ENCODE assay signal across 8 cellular contexts in the genomic region with DNA sequence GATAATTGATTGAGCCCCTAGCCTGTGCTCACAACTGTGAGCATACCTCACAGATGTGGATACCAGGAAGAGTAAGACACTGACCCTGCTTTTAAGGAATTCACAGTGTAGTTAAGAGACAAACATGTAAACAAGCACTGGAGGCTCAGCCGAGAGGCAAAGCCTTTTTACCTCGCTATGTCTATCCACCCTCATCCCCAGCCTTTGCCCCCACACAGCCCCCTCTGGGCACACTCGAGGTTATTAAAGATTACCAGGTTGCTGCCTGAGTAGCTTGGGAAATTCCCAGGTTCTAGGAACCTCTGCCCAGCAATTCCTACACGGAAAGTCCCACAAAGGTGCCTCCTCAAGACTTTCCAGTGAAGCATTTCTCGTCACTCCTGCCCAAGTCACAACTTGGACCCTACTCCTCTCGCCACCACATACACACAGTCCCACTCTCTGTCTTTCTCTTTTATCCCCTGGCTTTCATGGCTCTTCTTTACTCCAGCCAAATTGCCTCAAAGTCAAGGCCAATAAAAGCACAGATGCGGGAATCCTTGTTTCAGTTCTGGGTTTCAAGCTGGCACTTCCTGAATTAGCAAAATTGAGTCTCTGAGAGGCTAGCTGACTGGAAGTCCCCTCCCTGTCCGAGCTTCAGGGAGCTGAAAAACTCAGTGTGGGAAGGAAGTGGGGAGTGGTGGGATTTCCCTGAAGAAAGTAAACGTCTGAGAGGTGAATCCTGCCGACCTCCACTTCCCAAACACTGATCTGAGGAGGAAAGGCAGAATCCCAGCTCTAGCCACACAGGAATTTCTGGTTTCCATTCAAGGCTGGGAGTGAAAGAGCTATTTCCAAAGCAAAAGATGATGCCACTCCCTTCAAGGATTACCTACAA. TPM values are rescaled to one million over a fixed set of nuclear protein-coding genes. Genes with fewer than 3 reads are reported as not detected.
DNase-seq lines count a peak whose midpoint lies in the region; ATAC-seq, FAIRE-seq and TF ChIP-seq lines count a peak whose summit lies in the region.

No MANE protein-coding gene starts in this region.

- H3K27ac ChIP-seq in CD8-positive, alpha-beta T cell (ENCODE audit: low read depth, low read length) = peak overlapping the region; percentile 26
- H3K27ac ChIP-seq in K562 (ENCODE audit: extremely low read depth, low read depth, low read length) = no peak overlapping the region

- WGBS in K562 (ENCODE audit: insufficient coverage, low coverage, missing lambda C conversion rate) = 19% methylated on average over 10 of the region's 10 CpGs

- H3K9me3 ChIP-seq in CD8-positive, alpha-beta T cell (ENCODE audit: low read length) = no peaks in the 10 kb centered on the region
- H3K9me3 ChIP-seq in K562 (replicated peaks; ENCODE audit: control insufficient read depth, insufficient read depth, low read depth, low read length) (no peaks in the 10 kb centered on the region), mucosa of descending colon (no peaks in the 10 kb centered on the region)

- TF ChIP-seq CTCF in CD8-positive, alpha-beta T cell (IDR thresholded peaks at IDR 0.05) = no peak
- TF ChIP-seq CTCF in K562 (IDR thresholded peaks at IDR 0.05 in 2 of 3, conservative IDR thresholded peaks at IDR 0.05 in 1 of 3; ENCODE audit: insufficient read depth in 2 of 3, low read depth in 1 of 3, low read length in 3 of 3) (no peak), mucosa of descending colon (IDR thresholded peaks at IDR 0.05) (no peak)

- no peak overlapping the region for H3K4me3 ChIP-seq in CD8-positive, alpha-beta T cell (ENCODE audit: low read depth, low read length)
- H3K4me3 ChIP-seq in K562 = no peak overlapping the region
- H3K4me3 ChIP-seq in mucosa of descending colon = no peak overlapping the region

- intact Hi-C loops in CD8-positive, alpha-beta T cell (cut with DNase I, micrococcal nuclease) = loop anchor here in 1 of 2 experiments (10.0 kb wide), 1 partner anchor 518 kb away; a partner anchor contains a TSS
- intact Hi-C loops in K562 (cut with micrococcal nuclease) (no loop called here), mucosa of descending colon (cut with DNase I, micrococcal nuclease) (no loop called here)

- no peak overlapping the region for H3K4me2 ChIP-seq in K562 (ENCODE audit: insufficient read depth, low read length)

- TF ChIP-seq RAD21 in K562 (CRISPR knock-in tag; conservative IDR thresholded peaks at IDR 0.05 in 1 of 2, IDR thresholded peaks at IDR 0.05 in 1 of 2) = no peak

- ATAC-seq in CD8-positive, alpha-beta T cell = peak; percentile 32
- no peak for ATAC-seq in K562
- ATAC-seq in mucosa of descending colon = peak; percentile 40
- ATAC-seq in HG02588 (IDR thresholded peaks at IDR 0.05; ENCODE audit: unreplicated experiment) = no peak

- H3K27me3 ChIP-seq in CD8-positive, alpha-beta T cell (ENCODE audit: insufficient read depth, low read length) = no peaks in the 10 kb centered on the region
- no peaks in the 10 kb centered on the region for H3K27me3 ChIP-seq in K562 (ENCODE audit: control insufficient read depth in 2 of 2, insufficient read depth in 2 of 2, low read length in 2 of 2)

- no TSS peak for BruUV-seq in K562 (replicated peaks; lab: Mats Ljungman, UMichigan)

- no peak for DNase-seq in CD8-positive, alpha-beta T cell
- DNase-seq in HK-2 (ENCODE audit: unreplicated experiment) (peak; percentile 48), K562 (ENCODE audit: extremely low read depth in 1 of 4, low spot score in 3 of 4) (no peak), mucosa of descending colon (no peak), NCI-H1105 treated with DMSO at 0.1 percent for 48 hours (lab: John Stamatoyannopoulos, UW) (no peak), HCEC 1CT (no peak)
- no peak for DNase-seq in stimulated activated CD4-positive, alpha-beta T cell treated with anti-CD3 and anti-CD28 coated beads, Interleukin-1b, Interleukin-23, amount 100 ng/mL, for 48 hours

- H3K9me1 ChIP-seq in K562 (ENCODE audit: control insufficient read depth, insufficient read depth, low read length) = no peaks in the 10 kb centered on the region

- H4K20me1 ChIP-seq in K562 (replicated peaks; ENCODE audit: control insufficient read depth, insufficient read depth, low read length) = no peaks in the 10 kb centered on the region

- TF ChIP-seq POLR2A in K562 (conservative IDR thresholded peaks at IDR 0.05) = no peak

- H3K36me3 Mint-ChIP-seq in CD8-positive, alpha-beta T cell = peaks cover 100% of the 10 kb centered on the region

- POLR2A ChIA-PET in CD8-positive, alpha-beta T cell (lab: Charles Lee) = interaction anchor here (1.2 to 15.4 kb wide), 7 partner anchors 6 to 54 kb away, joined by 4 to 430 read pairs (median 7); a partner anchor contains a TSS
- POLR2A ChIA-PET in K562 (lab: Yijun Ruan, JAX) = interaction anchor here (0.6 to 2.2 kb wide), 4 partner anchors 9 to 454 kb away, joined by 3 to 9 read pairs (median 3); no protein-coding TSS in a partner anchor

- H3K4me1 Mint-ChIP-seq in CD8-positive, alpha-beta T cell (ENCODE audit: low read depth) = peaks cover 99% of the 10 kb centered on the region

- FAIRE-seq in K562 (lab: Jason Lieb, UNC) = no peak

- H3K9ac ChIP-seq in K562 (ENCODE audit: insufficient read depth in 1 of 2, low read depth in 2 of 2, low read length in 2 of 2) = no peak overlapping the region

- TF ChIP-seq EP300 in K562 (IDR thresholded peaks at IDR 0.05; ENCODE audit: low read length) = no peak

- H3K4me3 Mint-ChIP-seq in CD8-positive, alpha-beta T cell = peak overlapping the region; percentile 94

- in situ Hi-C loops in K562 (cut with MboI) = no loop called here

- no peak overlapping the region for H2AFZ ChIP-seq in K562 (ENCODE audit: low read depth, low read length)

- H3K27ac Mint-ChIP-seq in CD8-positive, alpha-beta T cell = peak overlapping the region; percentile 97

- no peaks in the 10 kb centered on the region for H3K27me3 Mint-ChIP-seq in CD8-positive, alpha-beta T cell (ENCODE audit: low read depth)

- H3K36me3 ChIP-seq in CD8-positive, alpha-beta T cell (ENCODE audit: insufficient read depth, low read length) = peaks cover 96% of the 10 kb centered on the region
- H3K36me3 ChIP-seq in K562 (ENCODE audit: control insufficient read depth, insufficient read depth, low read length) (peaks cover 6% of the 10 kb centered on the region; the same call in 2 of the 3 replicates), mucosa of descending colon (ENCODE audit: low read depth) (peaks cover 4% of the 10 kb centered on the region)

- CTCF ChIA-PET in CD8-positive, alpha-beta T cell (lab: Charles Lee) = interaction anchor here (1.0 to 15.0 kb wide), 6 partner anchors 9 to 206 kb away, joined by 3 to 429 read pairs (median 3); a partner anchor contains a TSS
- CTCF ChIA-PET in K562 (lab: Yijun Ruan, JAX; ENCODE audit: low intra/inter-chr PET ratio) = no interaction called here

- H3K4me1 ChIP-seq in CD8-positive, alpha-beta T cell (ENCODE audit: insufficient read depth, low read length) = peaks cover 92% of the 10 kb centered on the region
- peaks cover 3 to 7% of the 10 kb centered on the region in 2 experiments; a peak in 3 of 5 replicates for H3K4me1 ChIP-seq in K562 (replicated peaks in 1 of 2; ENCODE audit: control insufficient read depth in 2 of 2, insufficient read depth in 2 of 2, low read length in 2 of 2)
- peaks cover 38% of the 10 kb centered on the region for H3K4me1 ChIP-seq in mucosa of descending colon (ENCODE audit: low read depth)

- H3K79me2 ChIP-seq in K562 (ENCODE audit: control insufficient read depth, insufficient read depth, low read length) = no peaks in the 10 kb centered on the region

- no peaks in the 10 kb centered on the region for H3K9me3 Mint-ChIP-seq in CD8-positive, alpha-beta T cell

RNA-seq across cellular contexts. Expression of a gene that starts 7.6 kb away (rescaled TPM):
- total RNA-seq in CD8-positive, alpha-beta T cell = 10 to 100 TPM; 50.5 to 50.8 TPM
- not detected in 2 replicates for total RNA-seq in K562 (2011; cell fraction: chromatin; rRNA removed; ENCODE audit: low replicate concordance)
- not detected in 2 replicates for total RNA-seq in K562 (2011; cell fraction: nucleolus; rRNA removed)
- total RNA-seq in K562 (2011; cell fraction: nucleoplasm; rRNA removed) = not detected in 2 replicates
- not detected in 2 replicates for total RNA-seq in K562 (2014; rRNA removed)
- total RNA-seq in K562 (2014; rRNA removed; fragmentation: Illumina TruSeq; extraction: Trizol) = not detected in 2 replicates
- total RNA-seq in K562 (2015; rRNA removed; fragmentation: Illumina TruSeq; extraction: Trizol) = 0.15 TPM in 1 of 2 replicates, not detected in the other
- total RNA-seq in K562 (2021) = 0.36 and 0.44 TPM in 2 replicates
- not detected in 2 replicates for polyA plus RNA-seq in K562 (2011; rRNA removed)
- 0.10 TPM in 1 of 2 replicates, not detected in the other for polyA plus RNA-seq in K562 (2011; cell fraction: cytosol; rRNA removed)
- polyA plus RNA-seq in K562 (2011; cell fraction: nucleus; rRNA removed) = not detected in 2 replicates
- polyA plus RNA-seq in K562 (2012) = 0.17 and 0.33 TPM in 2 replicates
- 0.13 TPM in 1 of 2 replicates, not detected in the other for polyA plus RNA-seq in K562 (2014; fragmentation: Illumina TruSeq; extraction: Trizol)
- under 1 TPM in 1 of 2 experiments, not detected in 1; 0.08 TPM for polyA plus RNA-seq in K562 (2014; fragmentation: Nextera tagmentation; extraction: Ambion mirVana)
- polyA plus RNA-seq in K562 (2014; rRNA removed) = not detected in 2 replicates
- 0.11 TPM in 1 of 2 replicates, not detected in the other for polyA minus RNA-seq in K562 (2011; rRNA and poly(A)+ RNA removed)
- not detected in 2 replicates for polyA minus RNA-seq in K562 (2011; cell fraction: cytosol; rRNA and poly(A)+ RNA removed)
- polyA minus RNA-seq in K562 (2011; cell fraction: nucleus; rRNA and poly(A)+ RNA removed) = 0.13 TPM in 1 of 2 replicates, not detected in the other
- 10 to 100 TPM; 42.2 to 65.4 (median 63.3) TPM for total RNA-seq in mucosa of descending colon

RNA-seq across cellular contexts. Expression of a gene that starts 34.6 kb away (rescaled TPM):
- total RNA-seq in CD8-positive, alpha-beta T cell = 1 to 10 TPM; 7.1 to 8.7 TPM
- not detected in 2 replicates for total RNA-seq in K562 (2011; cell fraction: chromatin; rRNA removed; ENCODE audit: low replicate concordance)
- total RNA-seq in K562 (2011; cell fraction: nucleolus; rRNA removed) = not detected in 2 replicates
- total RNA-seq in K562 (2011; cell fraction: nucleoplasm; rRNA removed) = not detected in 2 replicates
- total RNA-seq in K562 (2014; rRNA removed) = not detected in 2 replicates
- not detected in 2 replicates for total RNA-seq in K562 (2014; rRNA removed; fragmentation: Illumina TruSeq; extraction: Trizol)
- 0.07 TPM in 1 of 2 replicates, not detected in the other for total RNA-seq in K562 (2015; rRNA removed; fragmentation: Illumina TruSeq; extraction: Trizol)
- 0.27 TPM in 1 of 2 replicates, not detected in the other for total RNA-seq in K562 (2021)
- polyA plus RNA-seq in K562 (2011; rRNA removed) = 0.05 and 0.15 TPM in 2 replicates
- 0.19 TPM in 1 of 2 replicates, not detected in the other for polyA plus RNA-seq in K562 (2011; cell fraction: cytosol; rRNA removed)
- polyA plus RNA-seq in K562 (2011; cell fraction: nucleus; rRNA removed) = not detected in 2 replicates
- 0.12 and 0.15 TPM in 2 replicates for polyA plus RNA-seq in K562 (2012)
- not detected in 2 replicates for polyA plus RNA-seq in K562 (2014; fragmentation: Illumina TruSeq; extraction: Trizol)
- not detected for polyA plus RNA-seq in K562 (2014; fragmentation: Nextera tagmentation; extraction: Ambion mirVana)
- polyA plus RNA-seq in K562 (2014; rRNA removed) = 0.22 TPM in 1 of 2 replicates, not detected in the other
- not detected in 2 replicates for polyA minus RNA-seq in K562 (2011; rRNA and poly(A)+ RNA removed)
- polyA minus RNA-seq in K562 (2011; cell fraction: cytosol; rRNA and poly(A)+ RNA removed) = not detected in 2 replicates
- polyA minus RNA-seq in K562 (2011; cell fraction: nucleus; rRNA and poly(A)+ RNA removed) = not detected in 2 replicates
- total RNA-seq in mucosa of descending colon = 1 to 10 TPM in 2 of 3 donors, under 1 TPM in 1; 0.76 to 3.3 (median 1.1) TPM

RNA-seq across cellular contexts. Expression of a gene that starts 52.9 kb away (rescaled TPM):
- 10 to 100 TPM; 21.5 to 22.9 TPM for total RNA-seq in CD8-positive, alpha-beta T cell
- 77.6 and 152 TPM in 2 replicates for total RNA-seq in K562 (2011; cell fraction: chromatin; rRNA removed; ENCODE audit: low replicate concordance)
- 38.0 and 48.8 TPM in 2 replicates for total RNA-seq in K562 (2011; cell fraction: nucleolus; rRNA removed)
- total RNA-seq in K562 (2011; cell fraction: nucleoplasm; rRNA removed) = 77.7 and 110 TPM in 2 replicates
- total RNA-seq in K562 (2014; rRNA removed) = 24.4 and 25.1 TPM in 2 replicates
- 52.7 and 54.1 TPM in 2 replicates for total RNA-seq in K562 (2014; rRNA removed; fragmentation: Illumina TruSeq; extraction: Trizol)
- 42.3 and 47.6 TPM in 2 replicates for total RNA-seq in K562 (2015; rRNA removed; fragmentation: Illumina TruSeq; extraction: Trizol)
- 35.5 and 45.7 TPM in 2 replicates for total RNA-seq in K562 (2021)
- polyA plus RNA-seq in K562 (2011; rRNA removed) = 72.6 and 73.9 TPM in 2 replicates
- polyA plus RNA-seq in K562 (2011; cell fraction: cytosol; rRNA removed) = 17.1 and 37.5 TPM in 2 replicates
- 34.6 and 56.8 TPM in 2 replicates for polyA plus RNA-seq in K562 (2011; cell fraction: nucleus; rRNA removed)
- polyA plus RNA-seq in K562 (2012) = 24.2 and 25.2 TPM in 2 replicates
- 30.9 and 42.4 TPM in 2 replicates for polyA plus RNA-seq in K562 (2014; fragmentation: Illumina TruSeq; extraction: Trizol)
- polyA plus RNA-seq in K562 (2014; fragmentation: Nextera tagmentation; extraction: Ambion mirVana) = 10 to 100 TPM; 39.1 to 46.4 TPM
- polyA plus RNA-seq in K562 (2014; rRNA removed) = 28.0 and 33.1 TPM in 2 replicates
- 86.2 and 109 TPM in 2 replicates for polyA minus RNA-seq in K562 (2011; rRNA and poly(A)+ RNA removed)
- polyA minus RNA-seq in K562 (2011; cell fraction: cytosol; rRNA and poly(A)+ RNA removed) = 21.6 and 23.8 TPM in 2 replicates
- 34.6 and 56.8 TPM in 2 replicates for polyA minus RNA-seq in K562 (2011; cell fraction: nucleus; rRNA and poly(A)+ RNA removed)
- total RNA-seq in mucosa of descending colon = 10 to 100 TPM; 29.4 to 35.9 (median 31.0) TPM

RNA-seq across cellular contexts. Expression of a gene that starts 53.0 kb away (rescaled TPM):
- 10 to 100 TPM; 25.5 to 27.1 TPM for total RNA-seq in CD8-positive, alpha-beta T cell
- 55.1 and 79.4 TPM in 2 replicates for total RNA-seq in K562 (2011; cell fraction: chromatin; rRNA removed; ENCODE audit: low replicate concordance)
- total RNA-seq in K562 (2011; cell fraction: nucleolus; rRNA removed) = 47.5 and 52.1 TPM in 2 replicates
- total RNA-seq in K562 (2011; cell fraction: nucleoplasm; rRNA removed) = 96.9 and 112 TPM in 2 replicates
- total RNA-seq in K562 (2014; rRNA removed) (29.0 and 38.2 TPM in 2 replicates), K562 (2014; rRNA removed; fragmentation: Illumina TruSeq; extraction: Trizol) (53.5 and 56.8 TPM in 2 replicates), K562 (2015; rRNA removed; fragmentation: Illumina TruSeq; extraction: Trizol) (43.3 and 44.1 TPM in 2 replicates), K562 (2021) (35.9 and 41.9 TPM in 2 replicates), mucosa of descending colon (10 to 100 TPM; 44.2 to 52.3 (median 48.5) TPM)
- polyA plus RNA-seq in K562 (2011; rRNA removed) (158 and 161 TPM in 2 replicates), K562 (2014; fragmentation: Illumina TruSeq; extraction: Trizol) (67.4 and 77.7 TPM in 2 replicates), K562 (2014; fragmentation: Nextera tagmentation; extraction: Ambion mirVana) (100 to 1,000 TPM in 1 of 2 experiments, 10 to 100 TPM in 1; 93.4 to 101 TPM), K562 (2014; rRNA removed) (46.4 and 60.2 TPM in 2 replicates)
- 38.2 and 103 TPM in 2 replicates for polyA plus RNA-seq in K562 (2011; cell fraction: cytosol; rRNA removed)
- 81.1 and 121 TPM in 2 replicates for polyA plus RNA-seq in K562 (2011; cell fraction: nucleus; rRNA removed)
- 36.3 and 87.9 TPM in 2 replicates for polyA plus RNA-seq in K562 (2012)
- polyA minus RNA-seq in K562 (2011; rRNA and poly(A)+ RNA removed) = 92.2 and 94.6 TPM in 2 replicates
- 27.1 and 32.8 TPM in 2 replicates for polyA minus RNA-seq in K562 (2011; cell fraction: cytosol; rRNA and poly(A)+ RNA removed)
- polyA minus RNA-seq in K562 (2011; cell fraction: nucleus; rRNA and poly(A)+ RNA removed) = 19.8 and 33.9 TPM in 2 replicates

Comparison
In these comparisons a context has a peak if more than half of its experiments do, and no peak if none do; other contexts are left out.
1. ATAC-seq: peak in CD8-positive, alpha-beta T cell (single experiment) and mucosa of descending colon (single experiment); none in K562 (single experiment) and HG02588 (single experiment).
2. RNA of a gene that starts 7.6 kb away (total RNA-seq): 42.2 to 65.4 TPM in mucosa of descending colon and 50.5 to 50.8 TPM in CD8-positive, alpha-beta T cell; 0.15 to 0.44 TPM in K562; every median in the first group is over 10 times any median in the second.